9 cellular contexts compared by ENCODE assay signal in the genomic region with DNA sequence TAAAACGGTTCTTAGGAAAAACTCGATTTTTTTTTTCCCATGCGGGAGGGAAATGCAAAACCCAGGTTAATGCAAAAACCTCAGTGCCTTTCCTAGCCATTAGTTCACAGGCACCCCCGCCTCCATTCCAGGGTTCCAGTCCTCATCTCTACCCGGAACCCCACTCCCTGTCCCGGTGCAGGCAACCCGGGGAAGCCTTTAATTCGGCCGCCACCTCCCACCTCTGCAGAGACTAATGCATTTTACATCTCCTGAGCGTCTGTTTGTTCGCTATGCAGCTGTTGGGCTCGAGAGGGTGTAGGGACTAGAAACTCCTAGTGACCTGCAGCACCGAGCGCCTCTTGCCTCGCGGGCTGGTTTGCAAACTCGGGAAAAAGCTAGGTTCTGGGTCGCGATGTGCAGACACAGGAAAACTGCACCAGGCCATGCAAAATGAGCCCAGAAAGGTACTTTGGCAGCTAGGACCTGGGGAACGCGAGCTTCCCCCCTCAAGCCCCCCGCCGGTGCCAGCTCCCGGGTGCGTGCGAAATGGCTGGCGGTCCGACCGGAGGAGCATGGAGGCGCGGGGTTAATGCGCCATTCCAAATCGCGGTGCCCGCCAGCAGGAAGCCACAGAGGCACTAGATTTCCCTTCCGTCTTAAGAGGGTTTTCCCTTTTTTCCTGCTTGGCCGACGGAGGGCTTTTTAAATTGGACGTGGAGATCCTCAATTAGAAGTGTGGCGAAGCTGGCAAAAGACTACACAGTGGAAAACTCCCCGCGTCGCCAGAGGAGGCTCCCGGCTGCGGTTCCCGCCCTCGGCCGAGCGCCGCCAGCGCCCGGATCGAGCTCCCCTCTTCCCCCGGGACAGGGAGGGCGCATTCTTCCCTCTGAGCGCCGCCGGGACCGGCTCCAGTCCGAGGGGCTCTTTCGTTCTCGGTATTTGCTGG. TPM values are rescaled to one million over a fixed set of nuclear protein-coding genes. Genes with fewer than 3 reads are reported as not detected.
DNase-seq lines count a peak whose midpoint lies in the region; ATAC-seq, FAIRE-seq and TF ChIP-seq lines count a peak whose summit lies in the region.
"Had no signal": no experiment of that assay in that cellular context is flagged by ENCODE, and none has a peak within 500 bp of the region (broad histone marks: within the 10 kb centered on the region; RNA-seq: fewer than 3 reads in every experiment).

No MANE protein-coding gene starts in this region.

- peaks cover 0 to 32% of the 10 kb centered on the region in 2 donors for H3K27me3 ChIP-seq in Peyer's patch
- H3K27me3 ChIP-seq in pancreas = peaks cover 0 to 27% (median 10%) of the 10 kb centered on the region in 4 donors
- peaks cover 9% of the 10 kb centered on the region for H3K27me3 ChIP-seq in CD8-positive, alpha-beta T cell (ENCODE audit: insufficient read depth, low read length)

- no peaks in the 10 kb centered on the region for H3K9me3 ChIP-seq in Peyer's patch
- no peaks in the 10 kb centered on the region for H3K9me3 ChIP-seq in pancreas
- no peaks in the 10 kb centered on the region for H3K9me3 ChIP-seq in CD8-positive, alpha-beta T cell (ENCODE audit: low read length)

- FAIRE-seq in pancreas (lab: Jason Lieb, UNC) = no peak

- peak in 3 of 4 donors; percentile 30 to 38 (median 32) for ATAC-seq in pancreas
- ATAC-seq in HG03196 (IDR thresholded peaks at IDR 0.05; ENCODE audit: unreplicated experiment) = no peak
- no peak for ATAC-seq in CD8-positive, alpha-beta T cell

- H3K36me3 ChIP-seq in Peyer's patch (no peaks in the 10 kb centered on the region), pancreas (no peaks in the 10 kb centered on the region)
- no peaks in the 10 kb centered on the region for H3K36me3 ChIP-seq in CD8-positive, alpha-beta T cell (ENCODE audit: insufficient read depth, low read length)

- CTCF ChIA-PET in CD8-positive, alpha-beta T cell (lab: Charles Lee) = interaction anchor here (1.0 kb wide), 1 partner anchor 28 kb away, joined by 3 read pairs; no protein-coding TSS in a partner anchor
- CTCF ChIA-PET in Calu3 (lab: Charles Lee) = interaction anchor here (0.9 kb wide), 1 partner anchor 423 kb away, joined by 3 read pairs; no protein-coding TSS in a partner anchor

- no TSS peak for BruUV-seq in Calu3 (replicated peaks; lab: Mats Ljungman, UMichigan)

- H3K27me3 Mint-ChIP-seq in CD8-positive, alpha-beta T cell (ENCODE audit: low read depth) = peaks cover 63% of the 10 kb centered on the region
- H3K27me3 Mint-ChIP-seq in Calu3 (ENCODE audit: unreplicated experiment) = peaks cover 78% of the 10 kb centered on the region

- no peak overlapping the region for H3K4me3 Mint-ChIP-seq in CD8-positive, alpha-beta T cell
- H3K4me3 Mint-ChIP-seq in Calu3 (ENCODE audit: low read depth, unreplicated experiment) = no peak overlapping the region

- H3K4me3 ChIP-seq in Peyer's patch (peak overlapping the region in 3 of 4 donors; percentile 30 to 57 (median 51)), fibroblast of pulmonary artery (replicated peaks; ENCODE audit: low read depth, low read length) (peak overlapping the region; percentile 48), pancreas (peak overlapping the region in 2 of 4 donors; percentile 11 to 32)
- H3K4me3 ChIP-seq in CD8-positive, alpha-beta T cell (ENCODE audit: low read depth, low read length) = no peak overlapping the region

- H3K9me3 Mint-ChIP-seq in CD8-positive, alpha-beta T cell = no peaks in the 10 kb centered on the region
- H3K9me3 Mint-ChIP-seq in Calu3 (ENCODE audit: low read depth, unreplicated experiment) = no peaks in the 10 kb centered on the region
- H3K9me3 Mint-ChIP-seq: activated naive CD4-positive, alpha-beta T cell treated with anti-CD3 and anti-CD28 coated beads, Interleukin-2, amount 50 U/mL, for 72 hours had no signal

- POLR2A ChIA-PET in CD8-positive, alpha-beta T cell (lab: Charles Lee) = no interaction called here

- H3K4me1 ChIP-seq in Peyer's patch = peaks cover 0 to 30% (median 2%) of the 10 kb centered on the region in 4 donors
- H3K4me1 ChIP-seq in pancreas = peaks cover 0 to 16% (median 0%) of the 10 kb centered on the region in 3 donors
- peaks cover 13% of the 10 kb centered on the region for H3K4me1 ChIP-seq in CD8-positive, alpha-beta T cell (ENCODE audit: insufficient read depth, low read length)

- peaks cover 24% of the 10 kb centered on the region for H3K4me1 Mint-ChIP-seq in CD8-positive, alpha-beta T cell (ENCODE audit: low read depth)
- H3K4me1 Mint-ChIP-seq in Calu3 (ENCODE audit: low read depth, unreplicated experiment) = no peaks in the 10 kb centered on the region

- 8 to 11% methylated on average over 62 of the region's 62 CpGs for WGBS in pancreas, 2 donors

- DNase-seq in Daoy (ENCODE audit: low read depth) = peak; percentile 43
- no peak for DNase-seq in Peyer's patch
- DNase-seq in fibroblast of pulmonary artery (ENCODE audit: low read depth) = peak; percentile 16
- peak in 1 of 6 donors; percentile 63 for DNase-seq in pancreas
- no peak for DNase-seq in CD8-positive, alpha-beta T cell
- DNase-seq in NCI-H2107 treated with DMSO at 0.1 percent for 48 hours (lab: John Stamatoyannopoulos, UW; ENCODE audit: unreplicated experiment) = no peak
- DNase-seq in Calu3 = no peak

- H3K27ac ChIP-seq in Peyer's patch (peak overlapping the region in 2 of 4 donors; percentile 19 to 87), pancreas (no peak overlapping the region)
- no peak overlapping the region for H3K27ac ChIP-seq in CD8-positive, alpha-beta T cell (ENCODE audit: low read depth, low read length)

- H3K36me3 Mint-ChIP-seq in CD8-positive, alpha-beta T cell = no peaks in the 10 kb centered on the region
- peaks cover 6% of the 10 kb centered on the region for H3K36me3 Mint-ChIP-seq in Calu3 (ENCODE audit: insufficient read depth, unreplicated experiment)

- TF ChIP-seq CTCF in Peyer's patch (IDR thresholded peaks at IDR 0.05) (no peak), fibroblast of pulmonary artery (IDR thresholded peaks at IDR 0.05; ENCODE audit: low read length, missing control alignments) (no peak), pancreas (IDR thresholded peaks at IDR 0.05) (no peak), Calu3 (IDR thresholded peaks at IDR 0.05; ENCODE audit: unreplicated experiment) (no peak)
- TF ChIP-seq CTCF in CD8-positive, alpha-beta T cell (IDR thresholded peaks at IDR 0.05) = no peak

- TF ChIP-seq POLR2A in Peyer's patch (IDR thresholded peaks at IDR 0.05) = no peak

- intact Hi-C loops in pancreas (cut with DNase I) (loop anchor here (5.0 to 10.0 kb wide), 2 partner anchors 356 to 358 kb away; no protein-coding TSS in a partner anchor), Calu3 (cut with micrococcal nuclease; ENCODE audit: unreplicated experiment) (loop anchor here (1.0 kb wide), 1 partner anchor 357 kb away; no protein-coding TSS in a partner anchor)
- intact Hi-C loops in CD8-positive, alpha-beta T cell (cut with DNase I, micrococcal nuclease) = loop anchor here in 1 of 2 experiments (5.0 kb wide), 1 partner anchor 356 kb away; no protein-coding TSS in a partner anchor

- H3K27ac Mint-ChIP-seq in CD8-positive, alpha-beta T cell = no peak overlapping the region
- H3K27ac Mint-ChIP-seq in Calu3 (ENCODE audit: unreplicated experiment) = no peak overlapping the region
- H3K27ac Mint-ChIP-seq: activated naive CD4-positive, alpha-beta T cell treated with anti-CD3 and anti-CD28 coated beads, Interleukin-2, amount 50 U/mL, for 72 hours had no signal

RNA-seq across cellular contexts. Expression of gene GDNF, which starts 3.4 kb away (rescaled TPM):
- total RNA-seq in Daoy (2014; rRNA removed; shearing (Covaris generic)) = 1.7 and 1.8 TPM in 2 replicates
- total RNA-seq in Peyer's patch = 1 to 10 TPM in 2 of 4 donors, not detected in 2; 1.5 to 8.3 TPM
- total RNA-seq in pancreas = under 1 TPM in 1 of 6 donors, not detected in 5; 0.47 TPM
- polyA plus RNA-seq in pancreas = under 1 TPM in 1 of 2 donors, not detected in 1; 0.04 TPM
- not detected for total RNA-seq in CD8-positive, alpha-beta T cell
- not detected in 2 replicates for total RNA-seq in Calu3 (2022)
- total RNA-seq: activated naive CD4-positive, alpha-beta T cell treated with anti-CD3 and anti-CD28 coated beads, Interleukin-2, amount 50 U/mL, for 72 hours had no signal

Comparison
In these comparisons a context has a peak if more than half of its experiments do, and no peak if none do; other contexts are left out.
1. DNase-seq: peak in Daoy (single experiment) and fibroblast of pulmonary artery (single experiment); none in Peyer's patch (0 of 3), CD8-positive, alpha-beta T cell (0 of 7), NCI-H2107 treated with DMSO at 0.1 percent for 48 hours (single experiment) and Calu3 (single experiment).
2. ATAC-seq: peak in pancreas (3 of 4); none in HG03196 (single experiment) and CD8-positive, alpha-beta T cell (single experiment).